ENCODE assay signal across 8 cellular contexts in the genomic region with DNA sequence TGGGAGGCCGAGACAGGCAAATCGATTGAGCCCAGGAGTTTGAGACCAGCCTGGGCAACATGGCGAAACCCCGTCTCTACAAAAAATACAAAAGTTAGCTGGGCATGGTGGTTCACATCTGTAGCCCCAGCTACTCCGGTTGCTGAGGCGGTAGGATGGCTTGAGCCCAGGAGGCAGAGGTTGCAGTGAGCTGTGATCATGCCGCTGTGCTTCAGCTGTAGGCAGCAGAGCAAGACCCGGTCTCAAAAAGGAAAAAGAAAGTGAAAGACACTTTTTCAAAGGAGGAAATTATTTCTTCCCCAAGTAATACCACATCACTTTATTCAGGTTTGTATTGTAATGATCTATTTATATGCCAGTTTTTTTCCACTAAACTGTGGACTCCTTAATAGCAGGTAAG.
A peak's percentile ranks its signal among the peaks of the same experiment; 100 is the strongest.
DNase-seq lines count a peak whose midpoint lies in the region; ATAC-seq, FAIRE-seq and TF ChIP-seq lines count a peak whose summit lies in the region.

No MANE protein-coding gene starts in this region.

- H3K4me3 ChIP-seq in coronary artery, result no peak overlapping the region

- FAIRE-seq in D721Med (lab: Jason Lieb, UNC), result no peak

- H3K27ac ChIP-seq in coronary artery, result no peak overlapping the region

- peak; percentile 59 for DNase-seq in activated CD8-positive, alpha-beta memory T cell treated with anti-CD3 and anti-CD28 coated beads, Interleukin-2, amount 50 U/mL, for 48 hours
- peak in 2 of 3 experiments; percentile 1 to 19 for DNase-seq in stimulated activated CD4-positive, alpha-beta T cell treated with anti-CD3 and anti-CD28 coated beads, TNF-alpha, amount 100 ng/mL, for 24 hours (ENCODE audit: low read depth in 3 of 3)
- no peak for DNase-seq in pons (ENCODE audit: low spot score)
- no peak for DNase-seq in SKM-1 treated with dmso at 0.1 percent for 144 hours (lab: John Stamatoyannopoulos, UW; ENCODE audit: unreplicated experiment)
- DNase-seq in D721Med (ENCODE audit: insufficient read length, low spot score), result no peak
- no peak for DNase-seq in coronary artery (ENCODE audit: low spot score)

- TF ChIP-seq CTCF in D721Med (IDR thresholded peaks at IDR 0.05; ENCODE audit: insufficient read depth, missing control alignments) (no peak), coronary artery (IDR thresholded peaks at IDR 0.05) (no peak)

- peak; percentile 86 for ATAC-seq in GM19463 (IDR thresholded peaks at IDR 0.05; ENCODE audit: unreplicated experiment)
- ATAC-seq in HG03378 (IDR thresholded peaks at IDR 0.05; ENCODE audit: unreplicated experiment), result peak; percentile 85

Comparison
In these comparisons a context has a peak if more than half of its experiments do, and no peak if none do; other contexts are left out.
1. DNase-seq: peak in activated CD8-positive, alpha-beta memory T cell treated with anti-CD3 and anti-CD28 coated beads, Interleukin-2, amount 50 U/mL, for 48 hours (single experiment) and stimulated activated CD4-positive, alpha-beta T cell treated with anti-CD3 and anti-CD28 coated beads, TNF-alpha, amount 100 ng/mL, for 24 hours (2 of 3); none in pons (single experiment), SKM-1 treated with dmso at 0.1 percent for 144 hours (single experiment), D721Med (single experiment) and coronary artery (single experiment).